ENCODE assay signal across 1 cellular context in genomic region chr19:47351545-47351944, GRCh38.
TF ChIP-seq lines count a peak whose summit lies in the region.

No MANE protein-coding gene starts in this region.

TF ChIP-seq in HEK293, 187 proteins besides CTCF, POLR2A, EP300 and RAD21:
- TF ChIP-seq, protein P1, sequence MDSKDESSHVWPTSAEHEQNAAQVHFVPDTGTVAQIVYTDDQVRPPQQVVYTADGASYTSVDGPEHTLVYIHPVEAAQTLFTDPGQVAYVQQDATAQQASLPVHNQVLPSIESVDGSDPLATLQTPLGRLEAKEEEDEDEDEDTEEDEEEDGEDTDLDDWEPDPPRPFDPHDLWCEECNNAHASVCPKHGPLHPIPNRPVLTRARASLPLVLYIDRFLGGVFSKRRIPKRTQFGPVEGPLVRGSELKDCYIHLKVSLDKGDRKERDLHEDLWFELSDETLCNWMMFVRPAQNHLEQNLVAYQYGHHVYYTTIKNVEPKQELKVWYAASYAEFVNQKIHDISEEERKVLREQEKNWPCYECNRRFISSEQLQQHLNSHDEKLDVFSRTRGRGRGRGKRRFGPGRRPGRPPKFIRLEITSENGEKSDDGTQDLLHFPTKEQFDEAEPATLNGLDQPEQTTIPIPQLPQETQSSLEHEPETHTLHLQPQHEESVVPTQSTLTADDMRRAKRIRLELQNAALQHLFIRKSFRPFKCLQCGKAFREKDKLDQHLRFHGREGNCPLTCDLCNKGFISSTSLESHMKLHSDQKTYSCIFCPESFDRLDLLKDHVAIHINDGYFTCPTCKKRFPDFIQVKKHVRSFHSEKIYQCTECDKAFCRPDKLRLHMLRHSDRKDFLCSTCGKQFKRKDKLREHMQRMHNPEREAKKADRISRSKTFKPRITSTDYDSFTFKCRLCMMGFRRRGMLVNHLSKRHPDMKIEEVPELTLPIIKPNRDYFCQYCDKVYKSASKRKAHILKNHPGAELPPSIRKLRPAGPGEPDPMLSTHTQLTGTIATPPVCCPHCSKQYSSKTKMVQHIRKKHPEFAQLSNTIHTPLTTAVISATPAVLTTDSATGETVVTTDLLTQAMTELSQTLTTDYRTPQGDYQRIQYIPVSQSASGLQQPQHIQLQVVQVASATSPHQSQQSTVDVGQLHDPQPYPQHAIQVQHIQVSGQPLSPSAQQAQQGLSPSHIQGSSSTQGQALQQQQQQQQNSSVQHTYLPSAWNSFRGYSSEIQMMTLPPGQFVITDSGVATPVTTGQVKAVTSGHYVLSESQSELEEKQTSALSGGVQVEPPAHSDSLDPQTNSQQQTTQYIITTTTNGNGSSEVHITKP (tag by site-specific recombination; IDR thresholded peaks at IDR 0.05): peak; percentile 28; the same call in 1 of the 2 replicates
- TF ChIP-seq, protein P2, sequence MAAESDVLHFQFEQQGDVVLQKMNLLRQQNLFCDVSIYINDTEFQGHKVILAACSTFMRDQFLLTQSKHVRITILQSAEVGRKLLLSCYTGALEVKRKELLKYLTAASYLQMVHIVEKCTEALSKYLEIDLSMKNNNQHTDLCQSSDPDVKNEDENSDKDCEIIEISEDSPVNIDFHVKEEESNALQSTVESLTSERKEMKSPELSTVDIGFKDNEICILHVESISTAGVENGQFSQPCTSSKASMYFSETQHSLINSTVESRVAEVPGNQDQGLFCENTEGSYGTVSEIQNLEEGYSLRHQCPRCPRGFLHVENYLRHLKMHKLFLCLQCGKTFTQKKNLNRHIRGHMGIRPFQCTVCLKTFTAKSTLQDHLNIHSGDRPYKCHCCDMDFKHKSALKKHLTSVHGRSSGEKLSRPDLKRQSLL (tag by site-specific recombination; IDR thresholded peaks at IDR 0.05): peak; percentile 72
- TF ChIP-seq, protein P3, sequence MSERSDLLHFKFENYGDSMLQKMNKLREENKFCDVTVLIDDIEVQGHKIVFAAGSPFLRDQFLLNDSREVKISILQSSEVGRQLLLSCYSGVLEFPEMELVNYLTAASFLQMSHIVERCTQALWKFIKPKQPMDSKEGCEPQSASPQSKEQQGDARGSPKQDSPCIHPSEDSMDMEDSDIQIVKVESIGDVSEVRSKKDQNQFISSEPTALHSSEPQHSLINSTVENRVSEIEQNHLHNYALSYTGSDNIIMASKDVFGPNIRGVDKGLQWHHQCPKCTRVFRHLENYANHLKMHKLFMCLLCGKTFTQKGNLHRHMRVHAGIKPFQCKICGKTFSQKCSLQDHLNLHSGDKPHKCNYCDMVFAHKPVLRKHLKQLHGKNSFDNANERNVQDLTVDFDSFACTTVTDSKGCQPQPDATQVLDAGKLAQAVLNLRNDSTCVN (tag by site-specific recombination; optimal IDR thresholded peaks at IDR 0.05): no peak
TF ChIP-seq in HEK293: peak in this region for 2.
